In genomic region chr9:126296687-126297086, GRCh38 we compare ENCODE assay signal across 15 cellular contexts. TPM values are rescaled to one million over a fixed set of nuclear protein-coding genes. Genes with fewer than 3 reads are reported as not detected.
DNase-seq lines count a peak whose midpoint lies in the region; ATAC-seq and TF ChIP-seq lines count a peak whose summit lies in the region.
"Had no signal": no experiment of that assay in that cellular context is flagged by ENCODE, and none has a peak within 500 bp of the region (broad histone marks: within the 10 kb centered on the region; RNA-seq: fewer than 3 reads in every experiment).

No MANE protein-coding gene starts in this region.

- BruUV-seq in MCF 10A (replicated peaks; lab: Mats Ljungman, UMichigan): no TSS peak

- no peak overlapping the region for H3K27ac ChIP-seq in colonic mucosa
- H3K27ac ChIP-seq in vagina: no peak overlapping the region

- DNase-seq in activated naive CD4-positive, alpha-beta T cell treated with anti-CD3 and anti-CD28 coated beads, Interleukin-2, amount 50 U/mL, for 72 hours (ENCODE audit: low spot score in 2 of 2): no peak
- peak; percentile 11 for DNase-seq in colonic mucosa
- DNase-seq in osteocyte (ENCODE audit: extremely low spot score, unreplicated experiment): peak; percentile 40
- peak; percentile 37 to 93 for DNase-seq in vagina (ENCODE audit: extremely low spot score in 2 of 2)
- DNase-seq in activated T-cell treated with anti-CD3 and anti-CD28 coated beads, Interleukin-2, amount 50 U/mL, for 24 hours: no peak
- no peak for DNase-seq in amygdala (lab: John Stamatoyannopoulos, UW)
- DNase-seq in MCF 10A (ENCODE audit: unreplicated experiment): no peak
- DNase-seq: Calu3; CD4-positive, alpha-beta T cell; DMS 273 treated with DMSO at 0.1 percent for 48 hours; GOT3; H9; HFFc6 had no signal

- ATAC-seq in activated naive CD4-positive, alpha-beta T cell treated with anti-CD3 and anti-CD28 coated beads, Interleukin-2, amount 50 U/mL, for 72 hours: no peak

- no peak for TF ChIP-seq CTCF in colonic mucosa (IDR thresholded peaks at IDR 0.05)
- no peak for TF ChIP-seq CTCF in osteocyte (IDR thresholded peaks at IDR 0.05)
- no peak for TF ChIP-seq CTCF in vagina (IDR thresholded peaks at IDR 0.05)
- TF ChIP-seq CTCF in MCF 10A (IDR thresholded peaks at IDR 0.05; ENCODE audit: unreplicated experiment): no peak

- H3K9me3 Mint-ChIP-seq in activated naive CD4-positive, alpha-beta T cell treated with anti-CD3 and anti-CD28 coated beads, Interleukin-2, amount 50 U/mL, for 24 hours: no peaks in the 10 kb centered on the region
- no peaks in the 10 kb centered on the region for H3K9me3 Mint-ChIP-seq in activated naive CD4-positive, alpha-beta T cell treated with anti-CD3 and anti-CD28 coated beads, Interleukin-2, amount 50 U/mL, for 72 hours
- H3K9me3 Mint-ChIP-seq in osteocyte (ENCODE audit: unreplicated experiment) (no peaks in the 10 kb centered on the region), MCF 10A (ENCODE audit: unreplicated experiment) (no peaks in the 10 kb centered on the region)
- H3K9me3 Mint-ChIP-seq in activated T-cell treated with anti-CD3 and anti-CD28 coated beads, Interleukin-2, amount 50 U/mL, for 24 hours: no peaks in the 10 kb centered on the region
- H3K9me3 Mint-ChIP-seq: CD4-positive, alpha-beta T cell; H9; HFFc6 had no signal

- TF ChIP-seq POLR2A in vagina (IDR thresholded peaks at IDR 0.05): no peak

- no peaks in the 10 kb centered on the region for H3K36me3 ChIP-seq in colonic mucosa
- H3K36me3 ChIP-seq in vagina: no peaks in the 10 kb centered on the region

- intact Hi-C loops in colonic mucosa (cut with DNase I): no loop called here
- intact Hi-C loops in vagina (cut with DNase I): no loop called here
- intact Hi-C loops in MCF 10A (cut with micrococcal nuclease): no loop called here

- H3K4me1 Mint-ChIP-seq in activated naive CD4-positive, alpha-beta T cell treated with anti-CD3 and anti-CD28 coated beads, Interleukin-2, amount 50 U/mL, for 24 hours: no peaks in the 10 kb centered on the region
- no peaks in the 10 kb centered on the region for H3K4me1 Mint-ChIP-seq in osteocyte (ENCODE audit: unreplicated experiment)
- no peaks in the 10 kb centered on the region for H3K4me1 Mint-ChIP-seq in activated T-cell treated with anti-CD3 and anti-CD28 coated beads, Interleukin-2, amount 50 U/mL, for 24 hours (ENCODE audit: low read depth)
- no peaks in the 10 kb centered on the region for H3K4me1 Mint-ChIP-seq in MCF 10A (ENCODE audit: insufficient read depth, unreplicated experiment)
- H3K4me1 Mint-ChIP-seq: B cell had no signal

- H3K9ac ChIP-seq in colonic mucosa (ENCODE audit: low read depth in 2 of 2, low read length in 2 of 2): no peak overlapping the region

- H3K4me3 ChIP-seq in colonic mucosa (no peak overlapping the region), vagina (no peak overlapping the region)

- H3K27me3 ChIP-seq in colonic mucosa: no peaks in the 10 kb centered on the region
- H3K27me3 ChIP-seq in vagina: no peaks in the 10 kb centered on the region

- H3K9me3 ChIP-seq in colonic mucosa (no peaks in the 10 kb centered on the region), vagina (no peaks in the 10 kb centered on the region)

- peak overlapping the region; percentile 2 for H3K27ac Mint-ChIP-seq in activated naive CD4-positive, alpha-beta T cell treated with anti-CD3 and anti-CD28 coated beads, Interleukin-2, amount 50 U/mL, for 24 hours
- H3K27ac Mint-ChIP-seq in activated naive CD4-positive, alpha-beta T cell treated with anti-CD3 and anti-CD28 coated beads, Interleukin-2, amount 50 U/mL, for 72 hours: no peak overlapping the region
- H3K27ac Mint-ChIP-seq in osteocyte (ENCODE audit: unreplicated experiment) (no peak overlapping the region), MCF 10A (ENCODE audit: low read depth, unreplicated experiment) (no peak overlapping the region)
- no peak overlapping the region for H3K27ac Mint-ChIP-seq in activated T-cell treated with anti-CD3 and anti-CD28 coated beads, Interleukin-2, amount 50 U/mL, for 24 hours
- H3K27ac Mint-ChIP-seq: B cell; CD4-positive, alpha-beta T cell; HFFc6 had no signal

- H3K4me3 Mint-ChIP-seq in activated naive CD4-positive, alpha-beta T cell treated with anti-CD3 and anti-CD28 coated beads, Interleukin-2, amount 50 U/mL, for 24 hours: no peak overlapping the region
- H3K4me3 Mint-ChIP-seq in osteocyte (ENCODE audit: unreplicated experiment) (no peak overlapping the region), MCF 10A (ENCODE audit: unreplicated experiment) (no peak overlapping the region)
- H3K4me3 Mint-ChIP-seq in activated T-cell treated with anti-CD3 and anti-CD28 coated beads, Interleukin-2, amount 50 U/mL, for 24 hours: no peak overlapping the region
- H3K4me3 Mint-ChIP-seq: B cell; CD4-positive, alpha-beta T cell; H9; HFFc6 had no signal

- CTCF ChIA-PET in MCF 10A (lab: Yijun Ruan, JAX): interaction anchor here (1.3 kb wide), 1 partner anchor 102 kb away, joined by 5 read pairs; no protein-coding TSS in a partner anchor

- H3K36me3 Mint-ChIP-seq in activated naive CD4-positive, alpha-beta T cell treated with anti-CD3 and anti-CD28 coated beads, Interleukin-2, amount 50 U/mL, for 24 hours: no peaks in the 10 kb centered on the region
- no peaks in the 10 kb centered on the region for H3K36me3 Mint-ChIP-seq in activated naive CD4-positive, alpha-beta T cell treated with anti-CD3 and anti-CD28 coated beads, Interleukin-2, amount 50 U/mL, for 72 hours
- no peaks in the 10 kb centered on the region for H3K36me3 Mint-ChIP-seq in osteocyte (ENCODE audit: unreplicated experiment)
- no peaks in the 10 kb centered on the region for H3K36me3 Mint-ChIP-seq in activated T-cell treated with anti-CD3 and anti-CD28 coated beads, Interleukin-2, amount 50 U/mL, for 24 hours (ENCODE audit: low read depth)
- H3K36me3 Mint-ChIP-seq in MCF 10A (ENCODE audit: insufficient read depth, unreplicated experiment): no peaks in the 10 kb centered on the region

- H3K4me1 ChIP-seq in colonic mucosa (peaks cover 6% of the 10 kb centered on the region), vagina (no peaks in the 10 kb centered on the region)

- POLR2A ChIA-PET in MCF 10A (lab: Yijun Ruan, JAX): no interaction called here

- peaks cover 2% of the 10 kb centered on the region for H3K27me3 Mint-ChIP-seq in activated naive CD4-positive, alpha-beta T cell treated with anti-CD3 and anti-CD28 coated beads, Interleukin-2, amount 50 U/mL, for 24 hours
- H3K27me3 Mint-ChIP-seq in osteocyte (ENCODE audit: unreplicated experiment): peaks cover 9% of the 10 kb centered on the region
- peaks cover 8% of the 10 kb centered on the region for H3K27me3 Mint-ChIP-seq in activated T-cell treated with anti-CD3 and anti-CD28 coated beads, Interleukin-2, amount 50 U/mL, for 24 hours
- H3K27me3 Mint-ChIP-seq in MCF 10A (ENCODE audit: insufficient read depth, unreplicated experiment): peaks cover 11% of the 10 kb centered on the region

RNA-seq across cellular contexts. Expression of gene MVB12B, which starts 29.9 kb away (rescaled TPM):
- 1 to 10 TPM; 1.4 to 2.3 TPM for total RNA-seq in activated naive CD4-positive, alpha-beta T cell treated with anti-CD3 and anti-CD28 coated beads, Interleukin-2, amount 50 U/mL, for 72 hours
- total RNA-seq in colonic mucosa: 10 to 100 TPM in 1 of 2 donors, 1 to 10 TPM in 1; 9.8 to 15.8 TPM
- total RNA-seq in osteocyte: 18.7 and 20.2 TPM in 2 replicates
- total RNA-seq in vagina: 16.5 TPM
- total RNA-seq in MCF 10A (2022): 4.1 and 5.5 TPM in 2 replicates

Comparison
In these comparisons a context has a peak if more than half of its experiments do, and no peak if none do; other contexts are left out.
1. DNase-seq: peak in colonic mucosa (single experiment), osteocyte (single experiment) and vagina (2 of 2); none in activated naive CD4-positive, alpha-beta T cell treated with anti-CD3 and anti-CD28 coated beads, Interleukin-2, amount 50 U/mL, for 72 hours (0 of 2), activated T-cell treated with anti-CD3 and anti-CD28 coated beads, Interleukin-2, amount 50 U/mL, for 24 hours (single experiment), amygdala (0 of 56) and MCF 10A (single experiment).